ENCODE assay signal across 36 cellular contexts in the genomic region with DNA sequence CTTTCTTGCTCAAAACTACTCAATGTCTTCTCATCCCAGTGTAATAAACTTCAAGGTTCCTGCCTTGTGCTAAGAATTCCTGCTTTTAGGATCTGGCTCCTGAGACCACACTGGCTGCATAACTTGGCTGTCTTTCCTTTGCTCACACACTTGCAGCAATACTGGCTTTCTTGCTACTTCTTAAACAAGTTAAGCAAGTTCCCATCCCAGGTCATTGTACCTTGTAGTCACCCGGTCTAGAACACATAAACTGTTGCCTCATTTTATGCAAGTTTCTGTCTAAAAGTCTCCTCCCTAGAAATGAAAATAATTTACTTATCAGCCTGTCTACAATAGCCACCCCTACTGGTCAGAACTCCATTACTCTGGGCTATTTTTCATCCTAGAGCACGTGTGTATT.
"Had no signal": no experiment of that assay in that cellular context is flagged by ENCODE, and none has a peak within 500 bp of the region (broad histone marks: within the 10 kb centered on the region; RNA-seq: fewer than 3 reads in every experiment).

No MANE protein-coding gene starts in this region.

- H3K27ac ChIP-seq: adrenal gland, ascending aorta, cardiac muscle cell, VCaP had no signal

- H3K9me3 Mint-ChIP-seq: activated CD4-positive, alpha-beta memory T cell treated with anti-CD3 and anti-CD28 coated beads for 36 hours; activated CD8-positive, alpha-beta T cell treated with anti-CD3 and anti-CD28 coated beads for 36 hours; activated naive CD4-positive, alpha-beta T cell treated with anti-CD3 and anti-CD28 coated beads for 36 hours; activated naive CD8-positive, alpha-beta T cell treated with anti-CD3 and anti-CD28 coated beads for 36 hours; activated T-cell treated with anti-CD3 and anti-CD28 coated beads, Interleukin-2, amount 50 U/mL, for 4 hours; activated T-cell treated with anti-CD3 and anti-CD28 coated beads, Interleukin-2, amount 50 U/mL, for 72 hours; activated T-helper 1 cell treated with anti-CD3 and anti-CD28 coated beads, Interleukin-12 subunit alpha, Interleukin-12 subunit beta, Interleukin-2, Interleukin-4 antibody, amounts not matched to agents 30 ng/mL and 10 ng/mL and 1 ng/mL, durations not matched to agents 14 hours and 24 hours and 36 hours; brain; central memory CD8-positive, alpha-beta T cell had no signal

- DNase-seq: activated B cell treated with CpG ODN at 0.5 μM for 24 hours; activated CD4-positive, alpha-beta memory T cell treated with anti-CD3 and anti-CD28 coated beads for 36 hours; activated CD4-positive, alpha-beta T cell treated with anti-CD3 and anti-CD28 coated beads for 4 hours; activated CD4-positive, alpha-beta T cell treated with anti-CD3 and anti-CD28 coated beads, Interleukin-2, amount 50 U/mL, for 1 hour; activated CD4-positive, alpha-beta T cell treated with anti-CD3 and anti-CD28 coated beads, Interleukin-2, amount 50 U/mL, for 4 hours; activated CD4-positive, CD25-positive, alpha-beta regulatory T cell treated with anti-CD3 and anti-CD28 coated beads, Interleukin-2, amount 50 U/mL, for 72 hours; activated CD8-positive, alpha-beta memory T cell treated with anti-CD3 and anti-CD28 coated beads, Interleukin-2, amount 50 U/mL, for 4 hours; activated CD8-positive, alpha-beta T cell treated with anti-CD3 and anti-CD28 coated beads for 36 hours; activated effector memory CD4-positive, alpha-beta T cell treated with anti-CD3 and anti-CD28 coated beads, Interleukin-2, amount 50 U/mL, for 16 hours; activated gamma-delta T cell treated with Interleukin-2 at 50 U/mL for 16 hours; activated naive CD4-positive, alpha-beta T cell; activated naive CD4-positive, alpha-beta T cell treated with anti-CD3 and anti-CD28 coated beads for 36 hours; activated naive CD4-positive, alpha-beta T cell treated with anti-CD3 and anti-CD28 coated beads, Interleukin-2, amount 50 U/mL, for 16 hours; activated naive CD8-positive, alpha-beta T cell treated with anti-CD3 and anti-CD28 coated beads for 36 hours; activated T-cell treated with anti-CD3 and anti-CD28 coated beads for 4 hours; activated T-cell treated with anti-CD3 and anti-CD28 coated beads, Interleukin-2, amount 50 U/mL, for 1 hour; activated T-cell treated with anti-CD3 and anti-CD28 coated beads, Interleukin-2, amount 50 U/mL, for 4 hours; activated T-cell treated with anti-CD3 and anti-CD28 coated beads, Interleukin-2, amount 50 U/mL, for 72 hours; adrenal gland; amygdala; anterior cingulate cortex; caudate nucleus; cerebellar nuclear complex; T-helper 1 cell; T-helper 2 cell; T-helper 9 cell had no signal

- ATAC-seq: activated CD8-positive, alpha-beta T cell treated with anti-CD3 and anti-CD28 coated beads for 36 hours; activated naive CD4-positive, alpha-beta T cell treated with anti-CD3 and anti-CD28 coated beads, Interleukin-2, amount 50 U/mL, for 72 hours; activated T-cell treated with anti-CD3 and anti-CD28 coated beads, Interleukin-2, amount 50 U/mL, for 4 hours; activated T-cell treated with anti-CD3 and anti-CD28 coated beads, Interleukin-2, amount 50 U/mL, for 72 hours; activated T-helper 17 cell treated with anti-CD3 and anti-CD28 coated beads, Interleukin-2, amount 50 U/mL, for 72 hours had no signal

- H3K4me3 Mint-ChIP-seq: activated B cell treated with CpG ODN at 0.5 μM for 24 hours; activated CD4-positive, alpha-beta memory T cell treated with anti-CD3 and anti-CD28 coated beads for 36 hours; activated CD8-positive, alpha-beta T cell treated with anti-CD3 and anti-CD28 coated beads for 36 hours; activated naive CD4-positive, alpha-beta T cell treated with anti-CD3 and anti-CD28 coated beads for 36 hours; activated naive CD8-positive, alpha-beta T cell treated with anti-CD3 and anti-CD28 coated beads for 36 hours; activated T-cell treated with anti-CD3 and anti-CD28 coated beads, Interleukin-2, amount 50 U/mL, for 4 hours; activated T-cell treated with anti-CD3 and anti-CD28 coated beads, Interleukin-2, amount 50 U/mL, for 72 hours; activated T-helper 1 cell treated with anti-CD3 and anti-CD28 coated beads, Interleukin-12 subunit alpha, Interleukin-12 subunit beta, Interleukin-2, Interleukin-4 antibody, amounts not matched to agents 30 ng/mL and 10 ng/mL and 1 ng/mL, durations not matched to agents 14 hours and 24 hours and 36 hours; activated T-helper 17 cell treated with anti-CD3 and anti-CD28 coated beads, Interleukin-2, amount 50 U/mL, for 72 hours; brain; central memory CD8-positive, alpha-beta T cell; T-helper 1 cell treated with Interleukin-12 subunit alpha and Interleukin-12 subunit beta and Interleukin-4 antibody, amounts not matched to agents 30 μg/mL and 1 μg/mL, for 36 hours; T-helper 2 cell treated with Interferon-gamma antibody and Interleukin-4, amounts not matched to agents 5 μg/mL and 100 μg/mL, for 36 hours had no signal

- H3K27me3 ChIP-seq: adrenal gland, ascending aorta, cardiac muscle cell had no signal

- H3K4me3 ChIP-seq: adrenal gland, ascending aorta, cardiac muscle cell had no signal

- H3K27ac Mint-ChIP-seq: activated B cell treated with CpG ODN at 0.5 μM for 24 hours; activated CD4-positive, alpha-beta memory T cell treated with anti-CD3 and anti-CD28 coated beads for 36 hours; activated CD8-positive, alpha-beta T cell treated with anti-CD3 and anti-CD28 coated beads for 36 hours; activated naive CD4-positive, alpha-beta T cell treated with anti-CD3 and anti-CD28 coated beads for 36 hours; activated naive CD4-positive, alpha-beta T cell treated with anti-CD3 and anti-CD28 coated beads, Interleukin-2, amount 50 U/mL, for 72 hours; activated naive CD8-positive, alpha-beta T cell treated with anti-CD3 and anti-CD28 coated beads for 36 hours; activated T-cell treated with anti-CD3 and anti-CD28 coated beads, Interleukin-2, amount 50 U/mL, for 72 hours; activated T-helper 1 cell treated with anti-CD3 and anti-CD28 coated beads, Interleukin-12 subunit alpha, Interleukin-12 subunit beta, Interleukin-2, Interleukin-4 antibody, amounts not matched to agents 30 ng/mL and 10 ng/mL and 1 ng/mL, durations not matched to agents 14 hours and 24 hours and 36 hours; activated T-helper 17 cell treated with anti-CD3 and anti-CD28 coated beads, Interleukin-2, amount 50 U/mL, for 72 hours; brain; T-helper 1 cell treated with Interleukin-12 subunit alpha and Interleukin-12 subunit beta and Interleukin-4 antibody, amounts not matched to agents 30 μg/mL and 1 μg/mL, for 36 hours; T-helper 2 cell treated with Interferon-gamma antibody and Interleukin-4, amounts not matched to agents 5 μg/mL and 100 μg/mL, for 36 hours had no signal

- H3K4me1 Mint-ChIP-seq: activated B cell treated with CpG ODN at 0.5 μM for 24 hours; activated naive CD8-positive, alpha-beta T cell treated with anti-CD3 and anti-CD28 coated beads for 36 hours; activated T-helper 17 cell treated with anti-CD3 and anti-CD28 coated beads, Interleukin-2, amount 50 U/mL, for 72 hours; brain; central memory CD8-positive, alpha-beta T cell had no signal

- H3K27me3 Mint-ChIP-seq: activated B cell treated with CpG ODN at 0.5 μM for 24 hours; activated CD4-positive, alpha-beta memory T cell treated with anti-CD3 and anti-CD28 coated beads for 36 hours; activated CD8-positive, alpha-beta T cell treated with anti-CD3 and anti-CD28 coated beads for 36 hours; activated naive CD8-positive, alpha-beta T cell treated with anti-CD3 and anti-CD28 coated beads for 36 hours; activated T-helper 17 cell treated with anti-CD3 and anti-CD28 coated beads, Interleukin-2, amount 50 U/mL, for 72 hours; brain; central memory CD8-positive, alpha-beta T cell had no signal

- H3K36me3 ChIP-seq: adrenal gland, ascending aorta, cardiac muscle cell had no signal

- H3K4me1 ChIP-seq: adrenal gland, ascending aorta had no signal

- H3K36me3 Mint-ChIP-seq: activated CD4-positive, alpha-beta memory T cell treated with anti-CD3 and anti-CD28 coated beads for 36 hours; activated naive CD4-positive, alpha-beta T cell treated with anti-CD3 and anti-CD28 coated beads, Interleukin-2, amount 50 U/mL, for 72 hours; activated naive CD8-positive, alpha-beta T cell treated with anti-CD3 and anti-CD28 coated beads for 36 hours; brain had no signal
